ENCODE assay signal across 21 cellular contexts in genomic region chr11:45732343-45732742, GRCh38.
DNase-seq lines count a peak whose midpoint lies in the region; ATAC-seq and TF ChIP-seq lines count a peak whose summit lies in the region.
"Had no signal": no experiment of that assay in that cellular context is flagged by ENCODE, and none has a peak within 500 bp of the region (broad histone marks: within the 10 kb centered on the region; RNA-seq: fewer than 3 reads in every experiment).

No MANE protein-coding gene starts in this region.

- H3K27me3 ChIP-seq in GM23338 (ENCODE audit: insufficient read depth) (no peaks in the 10 kb centered on the region), neural progenitor cell (peaks cover 27% of the 10 kb centered on the region), hepatocyte (no peaks in the 10 kb centered on the region)
- H3K27me3 ChIP-seq: BE2C; BLaER1 treated with 17β-estradiol and CSF1 and Interleukin-3, amounts not matched to agents 10 nM and 100 nM had no signal

- no peak overlapping the region for H3K4me3 Mint-ChIP-seq in GM23338
- H3K4me3 Mint-ChIP-seq in neural progenitor cell, result no peak overlapping the region
- H3K4me3 Mint-ChIP-seq: CD14-positive monocyte; CD4-positive, alpha-beta T cell; CD8-positive, alpha-beta memory T cell had no signal

- H3K4me1 Mint-ChIP-seq in GM23338 (no peaks in the 10 kb centered on the region), neural progenitor cell (peaks cover 17% of the 10 kb centered on the region)
- H3K4me1 Mint-ChIP-seq: CD14-positive monocyte; CD8-positive, alpha-beta memory T cell had no signal

- no peak overlapping the region for H3K9ac ChIP-seq in neural progenitor cell
- H3K9ac ChIP-seq: BLaER1 treated with 17β-estradiol and CSF1 and Interleukin-3, amounts not matched to agents 10 nM and 100 nM had no signal

- H3K27ac Mint-ChIP-seq in GM23338 (peak overlapping the region; percentile 21; the same call in 1 of the 2 replicates), neural progenitor cell (peak overlapping the region; percentile 76)
- H3K27ac Mint-ChIP-seq: CD14-positive monocyte; CD4-positive, alpha-beta T cell; CD8-positive, alpha-beta memory T cell had no signal

- H4K20me1 ChIP-seq in GM23338 (replicated peaks; ENCODE audit: insufficient read depth), result no peaks in the 10 kb centered on the region
- H4K20me1 ChIP-seq in neural progenitor cell (ENCODE audit: low read depth), result no peaks in the 10 kb centered on the region
- no peaks in the 10 kb centered on the region for H4K20me1 ChIP-seq in hepatocyte (ENCODE audit: insufficient read depth, poor library complexity, severe bottlenecking)
- H4K20me1 ChIP-seq: BLaER1 treated with 17β-estradiol and CSF1 and Interleukin-3, amounts not matched to agents 10 nM and 100 nM had no signal

- H3K4me1 ChIP-seq in GM23338 (ENCODE audit: insufficient read depth), result no peaks in the 10 kb centered on the region
- peaks cover 10% of the 10 kb centered on the region for H3K4me1 ChIP-seq in neural progenitor cell
- H3K4me1 ChIP-seq in hepatocyte (ENCODE audit: insufficient read depth), result no peaks in the 10 kb centered on the region
- H3K4me1 ChIP-seq: BE2C had no signal

- H3K27me3 Mint-ChIP-seq in GM23338 (ENCODE audit: insufficient read depth, low read depth, poor library complexity) (peaks cover 5% of the 10 kb centered on the region), neural progenitor cell (ENCODE audit: insufficient read depth, low read depth) (peaks cover 19% of the 10 kb centered on the region)

- H3K9me2 ChIP-seq in GM23338 (ENCODE audit: insufficient read depth), result peaks cover 4% of the 10 kb centered on the region; the same call in 1 of the 2 replicates
- H3K9me2 ChIP-seq in hepatocyte (replicated peaks; ENCODE audit: insufficient read depth), result no peaks in the 10 kb centered on the region

- no peak for DNase-seq in GM23338 (ENCODE audit: low spot score)
- peak; percentile 10 for DNase-seq in NCI-H82 treated with DMSO at 0.1 percent for 48 hours (lab: John Stamatoyannopoulos, UW; ENCODE audit: unreplicated experiment)
- DNase-seq in neural progenitor cell (ENCODE audit: low spot score), result no peak
- DNase-seq in hepatocyte (ENCODE audit: low spot score), result no peak
- DNase-seq in OCI-M2 (lab: John Stamatoyannopoulos, UW; ENCODE audit: unreplicated experiment), result no peak
- DNase-seq: 8988T; ACHN; AML-193; BE2C; CD4-positive, alpha-beta T cell; CD8-positive, alpha-beta memory T cell; DMS 273 treated with DMSO at 0.1 percent for 48 hours; DMS79; EL; GDM1; H7; HCEC 1CT had no signal

- H3F3A ChIP-seq in GM23338 (replicated peaks; ENCODE audit: low read depth) (no peaks in the 10 kb centered on the region), neural progenitor cell (ENCODE audit: low read depth) (peaks cover 6% of the 10 kb centered on the region)

- H3K79me2 ChIP-seq in GM23338 (replicated peaks; ENCODE audit: insufficient read depth) (no peaks in the 10 kb centered on the region), neural progenitor cell (ENCODE audit: low read depth) (no peaks in the 10 kb centered on the region), hepatocyte (no peaks in the 10 kb centered on the region)

- no peaks in the 10 kb centered on the region for H3K9me3 ChIP-seq in neural progenitor cell (ENCODE audit: low read depth)
- H3K9me3 ChIP-seq in hepatocyte (ENCODE audit: low read depth), result no peaks in the 10 kb centered on the region
- H3K9me3 ChIP-seq: A549, BE2C had no signal

- peaks cover 7% of the 10 kb centered on the region for H3K36me3 Mint-ChIP-seq in GM23338 (ENCODE audit: low read depth)
- H3K36me3 Mint-ChIP-seq in neural progenitor cell, result no peaks in the 10 kb centered on the region
- H3K36me3 Mint-ChIP-seq: CD14-positive monocyte; CD8-positive, alpha-beta memory T cell had no signal

- no peak for TF ChIP-seq CTCF in GM23338 (conservative IDR thresholded peaks at IDR 0.05; ENCODE audit: low read depth in 2 of 2)
- no peak for TF ChIP-seq CTCF in neural progenitor cell (IDR thresholded peaks at IDR 0.05)
- TF ChIP-seq CTCF in hepatocyte (IDR thresholded peaks at IDR 0.05; ENCODE audit: poor library complexity), result no peak

- ATAC-seq in GM23338, result no peak
- no peak for ATAC-seq in HG02588 (IDR thresholded peaks at IDR 0.05; ENCODE audit: unreplicated experiment)
- ATAC-seq: A549 had no signal

- no peaks in the 10 kb centered on the region for H3K36me3 ChIP-seq in GM23338 (ENCODE audit: insufficient read depth)
- H3K36me3 ChIP-seq in neural progenitor cell, result no peaks in the 10 kb centered on the region
- H3K36me3 ChIP-seq in hepatocyte (replicated peaks; ENCODE audit: insufficient read depth, low read depth), result no peaks in the 10 kb centered on the region
- H3K36me3 ChIP-seq: BE2C; BLaER1 treated with 17β-estradiol and CSF1 and Interleukin-3, amounts not matched to agents 10 nM and 100 nM had no signal

- H3K27ac ChIP-seq in GM23338 (ENCODE audit: low read depth), result no peak overlapping the region
- H3K27ac ChIP-seq in neural progenitor cell, result no peak overlapping the region
- H3K27ac ChIP-seq in hepatocyte, result no peak overlapping the region
- H3K27ac ChIP-seq: A549; BLaER1 treated with 17β-estradiol and CSF1 and Interleukin-3, amounts not matched to agents 10 nM and 100 nM had no signal

- H3K4me3 ChIP-seq in GM23338 (no peak overlapping the region), neural progenitor cell (no peak overlapping the region), hepatocyte (no peak overlapping the region)
- H3K4me3 ChIP-seq: A549; BLaER1 treated with 17β-estradiol and CSF1 and Interleukin-3, amounts not matched to agents 10 nM and 100 nM had no signal

- no peak overlapping the region for H2AFZ ChIP-seq in GM23338
- H2AFZ ChIP-seq in neural progenitor cell (replicated peaks), result no peak overlapping the region
- H2AFZ ChIP-seq in hepatocyte, result no peak overlapping the region

- peaks cover 14% of the 10 kb centered on the region for H3K9me3 Mint-ChIP-seq in GM23338
- H3K9me3 Mint-ChIP-seq in neural progenitor cell, result peaks cover 12% of the 10 kb centered on the region
- H3K9me3 Mint-ChIP-seq: CD4-positive, alpha-beta T cell; CD8-positive, alpha-beta memory T cell had no signal

- H3K4me2 ChIP-seq in GM23338 (no peak overlapping the region), neural progenitor cell (no peak overlapping the region), hepatocyte (no peak overlapping the region)
- H3K4me2 ChIP-seq: A549; BLaER1 treated with 17β-estradiol and CSF1 and Interleukin-3, amounts not matched to agents 10 nM and 100 nM had no signal

TF ChIP-seq in GM23338, 12 proteins besides CTCF, POLR2A, EP300 and RAD21 (continues in another document):
- TF ChIP-seq ZNF331 (CRISPR knock-in tag; IDR thresholded peaks at IDR 0.05; ENCODE audit: low read depth), result no peak
- TF ChIP-seq ZNF114 (CRISPR knock-in tag; IDR thresholded peaks at IDR 0.05), result no peak
- no peak for TF ChIP-seq STAT1 (IDR thresholded peaks at IDR 0.05; ENCODE audit: unreplicated experiment)
- TF ChIP-seq EZH2phosphoT487 (IDR thresholded peaks at IDR 0.05; ENCODE audit: unreplicated experiment), result no peak
